ENCODE assay signal across 8 cellular contexts in the genomic region with DNA sequence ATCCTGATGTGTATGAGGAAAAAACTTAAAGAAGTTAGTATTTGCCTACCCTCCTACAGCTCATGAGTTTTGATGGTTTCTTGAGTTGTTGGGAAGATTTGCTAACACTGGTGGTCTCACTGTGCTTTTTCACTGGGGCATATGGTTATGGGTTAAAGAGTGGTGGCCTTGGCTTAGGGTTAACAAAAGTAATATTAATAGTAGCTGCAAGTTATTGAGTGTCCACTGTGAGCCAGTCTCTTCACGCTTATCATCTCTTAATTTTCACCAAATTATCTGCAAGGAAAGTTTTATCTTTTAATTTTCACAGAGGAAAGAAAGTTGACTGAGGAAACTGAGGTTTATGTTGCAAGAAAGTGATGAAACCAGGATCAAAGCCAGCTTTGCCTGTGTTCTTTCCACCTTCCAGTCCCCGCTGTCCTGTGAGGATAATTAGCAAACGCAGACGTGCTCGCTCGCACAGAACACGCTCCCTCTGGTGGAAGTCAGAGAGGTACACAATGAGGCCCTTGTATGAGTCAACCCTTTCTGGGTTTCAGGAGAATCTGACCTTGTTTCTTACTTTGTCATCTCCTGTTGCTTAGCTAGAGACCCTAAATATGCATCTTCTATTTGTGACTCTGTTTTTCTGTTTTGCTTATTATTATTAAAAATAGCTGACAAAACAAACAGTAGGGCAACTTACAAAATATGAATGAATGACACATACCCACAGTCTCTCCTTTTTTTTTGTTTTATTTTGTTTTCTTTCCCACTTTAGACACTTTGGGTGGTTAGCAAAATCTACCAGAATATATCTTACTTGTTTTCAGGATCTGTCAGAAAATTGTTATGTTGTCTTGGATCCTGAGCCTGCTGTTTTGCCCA.
A peak's percentile ranks its signal among the peaks of the same experiment; 100 is the strongest.
DNase-seq lines count a peak whose midpoint lies in the region; ATAC-seq and TF ChIP-seq lines count a peak whose summit lies in the region.

No MANE protein-coding gene starts in this region.

- H3K4me3 ChIP-seq in mucosa of descending colon: no peak overlapping the region

- peaks cover 25 to 31% of the 10 kb centered on the region in 2 donors for H3K4me1 Mint-ChIP-seq in effector memory CD8-positive, alpha-beta T cell (ENCODE audit: low read depth in 2 of 2)
- H3K4me1 Mint-ChIP-seq in stimulated activated naive B cell treated with anti-CD40 and anti-IgM and Interleukin-4, amounts not matched to agents 10 μg/mL and 1 μg/mL and 100 μg/mL, for 72 hours: peaks cover 30 to 65% of the 10 kb centered on the region in 2 donors

- ATAC-seq in GM19023 (IDR thresholded peaks at IDR 0.05; ENCODE audit: unreplicated experiment) (peak; percentile 80), HG03135 (IDR thresholded peaks at IDR 0.05; ENCODE audit: unreplicated experiment) (peak; percentile 82), mucosa of descending colon (peak; percentile 79)
- ATAC-seq in effector memory CD8-positive, alpha-beta T cell (replicated peaks): peak; percentile 58
- peak; percentile 74 to 78 for ATAC-seq in stimulated activated naive B cell treated with anti-CD40 and anti-IgM and Interleukin-4, amounts not matched to agents 10 μg/mL and 1 μg/mL and 100 μg/mL, for 72 hours (replicated peaks)

- peak in 9 of 14 donors; percentile 1 to 44 (median 7) for DNase-seq in C1 segment of cervical spinal cord (lab: John Stamatoyannopoulos, UW)
- peak; percentile 35 to 66 for DNase-seq in NCI-H526 (lab: John Stamatoyannopoulos, UW)
- DNase-seq in activated CD4-positive, alpha-beta T cell treated with anti-CD3 and anti-CD28 coated beads, Interleukin-2, amount 50 U/mL, for 48 hours: peak; percentile 71 to 80
- DNase-seq in effector memory CD8-positive, alpha-beta T cell: peak; percentile 12 to 24 (median 17)
- peak in 2 of 3 donors; percentile 25 to 49 for DNase-seq in mucosa of descending colon
- DNase-seq in stimulated activated naive B cell treated with anti-CD40 and anti-IgM and Interleukin-4, amounts not matched to agents 10 μg/mL and 1 μg/mL and 100 μg/mL, for 72 hours: peak; percentile 18

- H3K9me3 Mint-ChIP-seq in effector memory CD8-positive, alpha-beta T cell: no peaks in the 10 kb centered on the region
- no peaks in the 10 kb centered on the region for H3K9me3 Mint-ChIP-seq in stimulated activated naive B cell treated with anti-CD40 and anti-IgM and Interleukin-4, amounts not matched to agents 10 μg/mL and 1 μg/mL and 100 μg/mL, for 72 hours

- H3K36me3 Mint-ChIP-seq in effector memory CD8-positive, alpha-beta T cell (ENCODE audit: insufficient read depth): no peaks in the 10 kb centered on the region
- H3K36me3 Mint-ChIP-seq in stimulated activated naive B cell treated with anti-CD40 and anti-IgM and Interleukin-4, amounts not matched to agents 10 μg/mL and 1 μg/mL and 100 μg/mL, for 72 hours: no peaks in the 10 kb centered on the region

- H3K9me3 ChIP-seq in mucosa of descending colon: no peaks in the 10 kb centered on the region

- peak overlapping the region; percentile 21 to 70 for H3K27ac Mint-ChIP-seq in effector memory CD8-positive, alpha-beta T cell
- H3K27ac Mint-ChIP-seq in stimulated activated naive B cell treated with anti-CD40 and anti-IgM and Interleukin-4, amounts not matched to agents 10 μg/mL and 1 μg/mL and 100 μg/mL, for 72 hours: peak overlapping the region; percentile 81

- H3K4me3 Mint-ChIP-seq in effector memory CD8-positive, alpha-beta T cell: peak overlapping the region in 1 of 2 donors; percentile 23
- peak overlapping the region; percentile 46 for H3K4me3 Mint-ChIP-seq in stimulated activated naive B cell treated with anti-CD40 and anti-IgM and Interleukin-4, amounts not matched to agents 10 μg/mL and 1 μg/mL and 100 μg/mL, for 72 hours

- no peaks in the 10 kb centered on the region for H3K4me1 ChIP-seq in mucosa of descending colon (ENCODE audit: low read depth)

- no peaks in the 10 kb centered on the region for H3K27me3 Mint-ChIP-seq in effector memory CD8-positive, alpha-beta T cell
- H3K27me3 Mint-ChIP-seq in stimulated activated naive B cell treated with anti-CD40 and anti-IgM and Interleukin-4, amounts not matched to agents 10 μg/mL and 1 μg/mL and 100 μg/mL, for 72 hours: no peaks in the 10 kb centered on the region

- TF ChIP-seq CTCF in mucosa of descending colon (IDR thresholded peaks at IDR 0.05): peak; percentile 14

- intact Hi-C loops in mucosa of descending colon (cut with DNase I, micrococcal nuclease): no loop called here

- no peaks in the 10 kb centered on the region for H3K36me3 ChIP-seq in mucosa of descending colon (ENCODE audit: low read depth)

Comparison
In these comparisons a context has a peak if more than half of its experiments do, and no peak if none do; other contexts are left out.
1. DNase-seq: peak in every context shown above with its lines; median percentile 76 in activated CD4-positive, alpha-beta T cell treated with anti-CD3 and anti-CD28 coated beads, Interleukin-2, amount 50 U/mL, for 48 hours; 50 in NCI-H526; 37 in mucosa of descending colon; 18 in stimulated activated naive B cell treated with anti-CD40 and anti-IgM and Interleukin-4, amounts not matched to agents 10 μg/mL and 1 μg/mL and 100 μg/mL, for 72 hours; 17 in effector memory CD8-positive, alpha-beta T cell; 7 in C1 segment of cervical spinal cord.